Comparison of ENCODE assay signal across 8 cellular contexts in genomic region chr15:40941528-40942336, GRCh38. TPM values are rescaled to one million over a fixed set of nuclear protein-coding genes. Genes with fewer than 3 reads are reported as not detected.
DNase-seq lines count a peak whose midpoint lies in the region; ATAC-seq and TF ChIP-seq lines count a peak whose summit lies in the region.

No MANE protein-coding gene starts in this region.

- TF ChIP-seq POLR2A in ovary (IDR thresholded peaks at IDR 0.05): peak; percentile 41

- H3K36me3 ChIP-seq in HUES64 (ENCODE audit: insufficient read depth, low read length): no peaks in the 10 kb centered on the region
- no peaks in the 10 kb centered on the region for H3K36me3 ChIP-seq in ovary

- TF ChIP-seq EP300 in ovary (IDR thresholded peaks at IDR 0.05): no peak

- WGBS in HUES64: 2% methylated on average over 92 of the region's 92 CpGs
- WGBS in ovary, 3 donors: 1% methylated on average over 28 to 92 of the region's 92 CpGs

- DNase-seq in DMS114 treated with DMSO at 0.1 percent for 48 hours (lab: John Stamatoyannopoulos, UW; ENCODE audit: unreplicated experiment): peak; percentile 36
- DNase-seq in SK-N-DZ (ENCODE audit: low spot score): peak; percentile 74
- peak; percentile 81 to 82 for DNase-seq in activated naive CD4-positive, alpha-beta T cell treated with anti-CD3 and anti-CD28 coated beads, Interleukin-2, amount 50 U/mL, for 72 hours (ENCODE audit: low spot score in 2 of 2)
- DNase-seq in head of caudate nucleus: peak in 39 of 42 donors; percentile 39 to 92 (median 64)
- peak; percentile 77 to 87 (median 84) for DNase-seq in ovary
- no peak for DNase-seq in type B pancreatic cell (ENCODE audit: extremely low spot score, unreplicated experiment)

- H3K9ac ChIP-seq in HUES64 (ENCODE audit: low read depth, low read length): peak overlapping the region; percentile 84

- peak; percentile 44 for ATAC-seq in GM21367 (IDR thresholded peaks at IDR 0.05; ENCODE audit: unreplicated experiment)
- ATAC-seq in activated naive CD4-positive, alpha-beta T cell treated with anti-CD3 and anti-CD28 coated beads, Interleukin-2, amount 50 U/mL, for 72 hours: peak; percentile 84 to 86

- H3K27me3 Mint-ChIP-seq in type B pancreatic cell: peaks cover 3% of the 10 kb centered on the region

- H3K4me3 Mint-ChIP-seq in type B pancreatic cell: peak overlapping the region; percentile 80

- H3K27me3 ChIP-seq in HUES64 (ENCODE audit: insufficient read depth, low read length) (peaks cover 45% of the 10 kb centered on the region), ovary (no peaks in the 10 kb centered on the region)

- H3K4me1 ChIP-seq in HUES64 (ENCODE audit: insufficient read depth, low read length): peaks cover 13% of the 10 kb centered on the region; the same call in 1 of the 2 replicates
- H3K4me1 ChIP-seq in ovary (ENCODE audit: insufficient read depth): peaks cover 6% of the 10 kb centered on the region

- peaks cover 16% of the 10 kb centered on the region for H3K4me1 Mint-ChIP-seq in type B pancreatic cell (ENCODE audit: unreplicated experiment)

- no peaks in the 10 kb centered on the region for H3K36me3 Mint-ChIP-seq in activated naive CD4-positive, alpha-beta T cell treated with anti-CD3 and anti-CD28 coated beads, Interleukin-2, amount 50 U/mL, for 72 hours
- H3K36me3 Mint-ChIP-seq in type B pancreatic cell: no peaks in the 10 kb centered on the region

- H3K9me3 ChIP-seq in HUES64 (ENCODE audit: insufficient read depth, low read depth, low read length) (no peaks in the 10 kb centered on the region), ovary (no peaks in the 10 kb centered on the region)

- H3K27ac ChIP-seq in HUES64 (ENCODE audit: low read depth, low read length) (peak overlapping the region; percentile 32; the same call in 1 of the 2 replicates), ovary (peak overlapping the region; percentile 64 to 84)

- H3K4me3 ChIP-seq in HUES64 (ENCODE audit: low read length) (peak overlapping the region; percentile 56), ovary (peak overlapping the region; percentile 53)

- intact Hi-C loops in head of caudate nucleus (cut with DNase I) (loop anchor here (5.0 kb wide), 1 partner anchor 81 kb away; no protein-coding TSS in a partner anchor), ovary (cut with DNase I) (no loop called here)

- TF ChIP-seq CTCF in ovary (IDR thresholded peaks at IDR 0.05) (peak; percentile 39 to 92 (median 80)), type B pancreatic cell (conservative IDR thresholded peaks at IDR 0.05) (peak; percentile 79)

- no peaks in the 10 kb centered on the region for H3K9me3 Mint-ChIP-seq in activated naive CD4-positive, alpha-beta T cell treated with anti-CD3 and anti-CD28 coated beads, Interleukin-2, amount 50 U/mL, for 72 hours
- no peaks in the 10 kb centered on the region for H3K9me3 Mint-ChIP-seq in type B pancreatic cell

- peak overlapping the region in 1 of 2 donors; percentile 86 for H3K27ac Mint-ChIP-seq in activated naive CD4-positive, alpha-beta T cell treated with anti-CD3 and anti-CD28 coated beads, Interleukin-2, amount 50 U/mL, for 72 hours
- H3K27ac Mint-ChIP-seq in type B pancreatic cell: peak overlapping the region; percentile 34

RNA-seq across cellular contexts. Expression of gene CHAC1, which starts 11.5 kb away (rescaled TPM):
- 13.5 TPM for polyA plus RNA-seq in HUES64 (2013, experiment 1 of 2)
- polyA plus RNA-seq in HUES64 (2013, experiment 2 of 2): 15.0 TPM
- polyA plus RNA-seq in SK-N-DZ (2014; cell fraction: cytosol; rRNA removed): 8.0 and 8.1 TPM in 2 replicates
- polyA plus RNA-seq in SK-N-DZ (2014; cell fraction: nucleus; rRNA removed): 6.2 and 7.3 TPM in 2 replicates
- 10 to 100 TPM; 12.9 to 16.3 TPM for total RNA-seq in activated naive CD4-positive, alpha-beta T cell treated with anti-CD3 and anti-CD28 coated beads, Interleukin-2, amount 50 U/mL, for 72 hours
- total RNA-seq in ovary (100 to 1,000 TPM in 1 of 7 donors, 10 to 100 TPM in 2, 1 to 10 TPM in 2, under 1 TPM in 2; 0.50 to 146 (median 2.6) TPM), type B pancreatic cell (ENCODE audit: low replicate concordance) (7.8 and 12.9 TPM in 2 replicates)
- polyA plus RNA-seq in ovary: 1 to 10 TPM in 1 of 2 donors, under 1 TPM in 1; 0.18 to 1.0 TPM

RNA-seq across cellular contexts. Expression of gene DLL4, which starts 12.6 kb away (rescaled TPM):
- polyA plus RNA-seq in HUES64 (2013, experiment 1 of 2): 0.15 TPM
- polyA plus RNA-seq in HUES64 (2013, experiment 2 of 2): 0.25 TPM
- 1.4 and 1.5 TPM in 2 replicates for polyA plus RNA-seq in SK-N-DZ (2014; cell fraction: cytosol; rRNA removed)
- polyA plus RNA-seq in SK-N-DZ (2014; cell fraction: nucleus; rRNA removed): 0.93 and 1.6 TPM in 2 replicates
- total RNA-seq in activated naive CD4-positive, alpha-beta T cell treated with anti-CD3 and anti-CD28 coated beads, Interleukin-2, amount 50 U/mL, for 72 hours: under 1 TPM in 1 of 2 donors, not detected in 1; 0.16 TPM
- 10 to 100 TPM in 1 of 7 donors, 1 to 10 TPM in 6; 2.6 to 10.7 (median 7.9) TPM for total RNA-seq in ovary
- polyA plus RNA-seq in ovary: 10 to 100 TPM in 1 of 2 donors, 1 to 10 TPM in 1; 4.1 to 15.7 TPM
- total RNA-seq in type B pancreatic cell (ENCODE audit: low replicate concordance): 2.9 and 5.9 TPM in 2 replicates

RNA-seq across cellular contexts. Expression of gene VPS18, which starts 47.5 kb away (rescaled TPM):
- 18.6 TPM for polyA plus RNA-seq in HUES64 (2013, experiment 1 of 2)
- 17.2 TPM for polyA plus RNA-seq in HUES64 (2013, experiment 2 of 2)
- polyA plus RNA-seq in SK-N-DZ (2014; cell fraction: cytosol; rRNA removed): 15.3 and 18.0 TPM in 2 replicates
- polyA plus RNA-seq in SK-N-DZ (2014; cell fraction: nucleus; rRNA removed): 7.2 and 8.3 TPM in 2 replicates
- 1 to 10 TPM; 7.2 to 8.4 TPM for total RNA-seq in activated naive CD4-positive, alpha-beta T cell treated with anti-CD3 and anti-CD28 coated beads, Interleukin-2, amount 50 U/mL, for 72 hours
- total RNA-seq in ovary: 10 to 100 TPM; 12.3 to 26.3 (median 21.8) TPM
- polyA plus RNA-seq in ovary: 1 to 10 TPM; 8.0 to 8.2 TPM
- total RNA-seq in type B pancreatic cell (ENCODE audit: low replicate concordance): 25.6 and 37.2 TPM in 2 replicates
